32 cellular contexts compared by ENCODE assay signal in genomic region chr1:14835725-14836124, GRCh38.
DNase-seq lines count a peak whose midpoint lies in the region; ATAC-seq, FAIRE-seq and TF ChIP-seq lines count a peak whose summit lies in the region.
"Had no signal": no experiment of that assay in that cellular context is flagged by ENCODE, and none has a peak within 500 bp of the region (broad histone marks: within the 10 kb centered on the region; RNA-seq: fewer than 3 reads in every experiment).

No MANE protein-coding gene starts in this region.

- CTCF ChIA-PET in GM12878 (lab: Yijun Ruan, JAX), result interaction anchor here (1.0 to 1.5 kb wide), 3 partner anchors 56 to 67 kb away, joined by 4 to 6 read pairs (median 6); no protein-coding TSS in a partner anchor

- H4K20me1 ChIP-seq in GM12878 (ENCODE audit: control insufficient read depth, insufficient read depth), result no peaks in the 10 kb centered on the region

- no peaks in the 10 kb centered on the region for H3K79me2 ChIP-seq in GM12878 (ENCODE audit: control insufficient read depth, insufficient read depth, low read length)

- H3K27me3 Mint-ChIP-seq in T-helper 17 cell, result no peaks in the 10 kb centered on the region
- H3K27me3 Mint-ChIP-seq: activated CD4-positive, alpha-beta T cell treated with anti-CD3 and anti-CD28 coated beads, Interleukin-2, amount 10 ng/mL, durations not matched to agents 24 days and 14 days had no signal

- H3K36me3 Mint-ChIP-seq in T-helper 17 cell (ENCODE audit: low read depth), result no peaks in the 10 kb centered on the region

- no peak overlapping the region for H3K27ac ChIP-seq in GM12878 (ENCODE audit: control insufficient read depth, insufficient read depth)
- no peak overlapping the region for H3K27ac ChIP-seq in substantia nigra (ENCODE audit: low read depth, low read length, poor library complexity, severe bottlenecking)
- H3K27ac ChIP-seq: epithelial cell of prostate, gastroesophageal sphincter, prostate gland, thyroid gland, WERI-Rb-1 had no signal

- no peak overlapping the region for H3K4me3 ChIP-seq in GM12878
- H3K4me3 ChIP-seq: breast epithelium, gastroesophageal sphincter, prostate gland, thyroid gland had no signal

- H3K4me3 Mint-ChIP-seq in T-helper 17 cell, result no peak overlapping the region
- H3K4me3 Mint-ChIP-seq: activated CD4-positive, alpha-beta T cell treated with anti-CD3 and anti-CD28 coated beads, Interleukin-2, amount 10 ng/mL, durations not matched to agents 24 days and 14 days; activated T-cell treated with anti-CD3 and anti-CD28 coated beads, Interleukin-2, amount 50 U/mL, for 4 hours; immature natural killer cell; stimulated activated naive CD8-positive, alpha-beta T cell treated with anti-CD3 and anti-CD28 coated beads, Interleukin-15, Interleukin-2, amounts not matched to agents 100 ng/mL and 50 ng/mL, for 24 hours had no signal

- SMC1A ChIA-PET in GM12878 (lab: Charles Lee; ENCODE audit: uncharacterized antibody, unreplicated experiment), result interaction anchor here (0.8 to 1.1 kb wide), 3 partner anchors 9 to 69 kb away, joined by 3 read pairs; no protein-coding TSS in a partner anchor

- no peaks in the 10 kb centered on the region for H3K4me1 Mint-ChIP-seq in T-helper 17 cell
- H3K4me1 Mint-ChIP-seq: activated CD4-positive, alpha-beta T cell treated with anti-CD3 and anti-CD28 coated beads, Interleukin-2, amount 10 ng/mL, durations not matched to agents 24 days and 14 days; immature natural killer cell had no signal

- H3K27me3 ChIP-seq in GM12878 (replicated peaks in 1 of 2; ENCODE audit: control insufficient read depth in 2 of 2, insufficient read depth in 2 of 2, low read length in 1 of 2), result no peaks in the 10 kb centered on the region; a peak in 1 of 4 replicates
- H3K27me3 ChIP-seq: BE2C, breast epithelium, thyroid gland had no signal

- ATAC-seq in HG02610 (IDR thresholded peaks at IDR 0.05; ENCODE audit: unreplicated experiment) (peak; percentile 53), GM12878 (peak; percentile 70), T-helper 17 cell (no peak), GM21528 (IDR thresholded peaks at IDR 0.05; ENCODE audit: low FRiP score, unreplicated experiment) (no peak)
- ATAC-seq: activated T-cell treated with anti-CD3 and anti-CD28 coated beads, Interleukin-2, amount 50 U/mL, for 4 hours; gastroesophageal sphincter; left ventricle myocardium superior had no signal

- H3K27ac Mint-ChIP-seq in T-helper 17 cell, result no peak overlapping the region
- H3K27ac Mint-ChIP-seq: activated CD4-positive, alpha-beta T cell treated with anti-CD3 and anti-CD28 coated beads, Interleukin-2, amount 10 ng/mL, durations not matched to agents 24 days and 14 days; immature natural killer cell; stimulated activated naive CD8-positive, alpha-beta T cell treated with anti-CD3 and anti-CD28 coated beads, Interleukin-15, Interleukin-2, amounts not matched to agents 100 ng/mL and 50 ng/mL, for 24 hours had no signal

- no peaks in the 10 kb centered on the region for H3K9me3 ChIP-seq in GM12878 (replicated peaks; ENCODE audit: control insufficient read depth, insufficient read depth, low read length)
- H3K9me3 ChIP-seq in T-helper 17 cell (ENCODE audit: control insufficient read depth, low read length, poor library complexity, severe bottlenecking), result no peaks in the 10 kb centered on the region
- H3K9me3 ChIP-seq: BE2C, breast epithelium, prostate gland, thyroid gland had no signal

- POLR2A ChIA-PET in GM12878 (lab: Charles Lee), result interaction anchor here (0.6 kb wide), 2 partner anchors 185 to 861 kb away, joined by 3 to 9 read pairs; no protein-coding TSS in a partner anchor

- peak; percentile 32 for DNase-seq in AG08396 (ENCODE audit: low spot score)
- no peak for DNase-seq in GM12878 (ENCODE audit: low read depth, low spot score)
- DNase-seq in kidney glomerular epithelial cell (lab: John Stamatoyannopoulos, UW), result peak; percentile 2
- no peak for DNase-seq in substantia nigra (lab: John Stamatoyannopoulos, UW)
- no peak for DNase-seq in T-helper 17 cell
- DNase-seq in KG1 (lab: John Stamatoyannopoulos, UW), result no peak
- DNase-seq: activated CD4-positive, alpha-beta T cell treated with anti-CD3 and anti-CD28 coated beads, Interleukin-2, amount 10 ng/mL, durations not matched to agents 24 days and 14 days; activated T-cell treated with anti-CD3 and anti-CD28 coated beads, Interleukin-2, amount 50 U/mL, for 4 hours; BE2C; effector CD8-positive, alpha-beta T cell; GDM1; hypothalamus; immature natural killer cell; Kasumi-1; left ventricle myocardium superior; NCI-H1048; NCI-H187; NCI-H2171; NCI-H510A; NK-92 treated with Interleukin-12 subunit alpha and Interleukin-12 subunit beta, amount 100 ng/mL, for 24 hours; SHP77; T-helper 9 cell; thyroid gland; WERI-Rb-1 had no signal

- H3K4me1 ChIP-seq in GM12878 (ENCODE audit: control insufficient read depth, insufficient read depth, low read length), result no peaks in the 10 kb centered on the region
- H3K4me1 ChIP-seq: BE2C, breast epithelium, gastroesophageal sphincter, prostate gland, thyroid gland had no signal

- RAD21 ChIA-PET in GM12878 (lab: Charles Lee; ENCODE audit: unreplicated experiment), result interaction anchor here (1.1 kb wide), 1 partner anchor 91 kb away, joined by 3 read pairs; no protein-coding TSS in a partner anchor

- no peak overlapping the region for H3K4me2 ChIP-seq in GM12878 (ENCODE audit: control insufficient read depth, insufficient read depth)

- no peak overlapping the region for H3K9ac ChIP-seq in GM12878 (ENCODE audit: control insufficient read depth, insufficient read depth, low read length)

- no peak for FAIRE-seq in GM12878 (lab: Jason Lieb, UNC)
- FAIRE-seq: A204.1 had no signal

- BruUV-seq in GM12878 (replicated peaks; lab: Mats Ljungman, UMichigan), result no TSS peak

- no peak for TF ChIP-seq POLR2A in GM12878 (IDR thresholded peaks at IDR 0.05; ENCODE audit: low read depth, low read length)

- no peak for TF ChIP-seq RAD21 in GM12878 (IDR thresholded peaks at IDR 0.05; ENCODE audit: insufficient read depth, low read depth, low read length)

- H2AFZ ChIP-seq in GM12878 (ENCODE audit: control insufficient read depth, low read depth, low read length), result no peak overlapping the region

- WGBS in GM12878 (ENCODE audit: insufficient coverage, insufficient replicate concordance, low lambda C conversion rate, missing lambda C conversion rate), result 1% methylated on average over 5 of the region's 5 CpGs

- in situ Hi-C loops in GM12878 (cut with MboI), result no loop called here

- H3K36me3 ChIP-seq in GM12878 (ENCODE audit: control insufficient read depth in 2 of 2, insufficient read depth in 2 of 2, low read length in 1 of 2), result no peaks in the 10 kb centered on the region
- H3K36me3 ChIP-seq: BE2C, breast epithelium, gastroesophageal sphincter, prostate gland, thyroid gland, WERI-Rb-1 had no signal

- intact Hi-C loops in GM12878 (cut with micrococcal nuclease; ENCODE audit: unreplicated experiment), result no loop called here

- no peak for TF ChIP-seq EP300 in GM12878 (IDR thresholded peaks at IDR 0.05; ENCODE audit: borderline replicate concordance in 1 of 2, control insufficient read depth in 1 of 2, low read depth in 2 of 2, low read length in 2 of 2)

- TF ChIP-seq CTCF in GM12878 (IDR thresholded peaks at IDR 0.05 in 2 of 3, conservative IDR thresholded peaks at IDR 0.05 in 1 of 3; ENCODE audit: control insufficient read depth in 2 of 3, extremely low read depth in 1 of 3, insufficient read depth in 1 of 3, low read depth in 3 of 3, low read length in 3 of 3), result no peak

TF ChIP-seq in GM12878, 131 proteins besides CTCF, POLR2A, EP300 and RAD21:
- TF ChIP-seq BCL11A (IDR thresholded peaks at IDR 0.05; ENCODE audit: low read depth, low read length), result peak; percentile 22; the same call in 1 of the 2 replicates
- peak; percentile 64 for TF ChIP-seq EED (IDR thresholded peaks at IDR 0.05; ENCODE audit: low read depth)
- peak; percentile 43 for TF ChIP-seq IKZF1 (conservative IDR thresholded peaks at IDR 0.05)
- TF ChIP-seq RELB (IDR thresholded peaks at IDR 0.05; ENCODE audit: low read depth), result 0 out of 2 replicates have a peak, but pooled peaks have one; percentile 20
- 0 out of 2 replicates have a peak, but pooled peaks have one; percentile 20 for TF ChIP-seq RUNX3 (IDR thresholded peaks at IDR 0.05; ENCODE audit: low read length)
- TF ChIP-seq IKZF2 (IDR thresholded peaks at IDR 0.05), result peak; percentile 57 to 60
- TF ChIP-seq RAD51 (IDR thresholded peaks at IDR 0.05), result no peak
- TF ChIP-seq, protein P1, sequence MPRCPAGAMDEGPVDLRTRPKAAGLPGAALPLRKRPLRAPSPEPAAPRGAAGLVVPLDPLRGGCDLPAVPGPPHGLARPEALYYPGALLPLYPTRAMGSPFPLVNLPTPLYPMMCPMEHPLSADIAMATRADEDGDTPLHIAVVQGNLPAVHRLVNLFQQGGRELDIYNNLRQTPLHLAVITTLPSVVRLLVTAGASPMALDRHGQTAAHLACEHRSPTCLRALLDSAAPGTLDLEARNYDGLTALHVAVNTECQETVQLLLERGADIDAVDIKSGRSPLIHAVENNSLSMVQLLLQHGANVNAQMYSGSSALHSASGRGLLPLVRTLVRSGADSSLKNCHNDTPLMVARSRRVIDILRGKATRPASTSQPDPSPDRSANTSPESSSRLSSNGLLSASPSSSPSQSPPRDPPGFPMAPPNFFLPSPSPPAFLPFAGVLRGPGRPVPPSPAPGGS (IDR thresholded peaks at IDR 0.05; ENCODE audit: borderline replicate concordance, insufficient read depth, low read depth, low read length, poor library complexity, severe bottlenecking), result no peak
- no peak for TF ChIP-seq HCFC1 (IDR thresholded peaks at IDR 0.05; ENCODE audit: low read length)

Comparison
In these comparisons a context has a peak if more than half of its experiments do, and no peak if none do; other contexts are left out.
1. DNase-seq: peak in AG08396 (single experiment) and kidney glomerular epithelial cell (single experiment); none in GM12878 (single experiment), substantia nigra (0 of 49), T-helper 17 cell (0 of 3) and KG1 (single experiment).
2. ATAC-seq: peak in HG02610 (single experiment) and GM12878 (single experiment); none in T-helper 17 cell (single experiment) and GM21528 (single experiment).